Comparison of ENCODE assay signal across 12 cellular contexts in the genomic region with DNA sequence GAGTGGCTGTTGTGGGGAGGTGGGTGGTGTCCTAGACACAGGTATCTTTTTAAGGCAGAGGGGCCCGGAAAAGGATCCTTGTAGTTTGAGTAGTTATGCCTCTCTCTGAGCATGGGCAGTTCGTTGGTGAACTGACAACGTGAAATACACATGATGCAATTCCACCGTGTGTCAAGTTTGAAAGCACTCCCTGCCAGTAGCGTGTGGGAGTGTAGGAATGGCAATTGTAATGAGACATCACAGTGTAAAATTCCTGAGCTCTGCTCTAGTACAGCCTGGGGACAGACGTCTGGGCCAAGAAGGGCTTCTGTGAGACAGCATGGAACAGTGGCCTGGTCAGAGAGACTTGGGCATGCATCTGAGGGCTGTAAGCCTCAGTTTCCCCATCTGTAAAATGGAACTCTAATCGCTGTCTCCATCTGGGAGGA. TPM values are rescaled to one million over a fixed set of nuclear protein-coding genes. Genes with fewer than 3 reads are reported as not detected.
DNase-seq lines count a peak whose midpoint lies in the region; ATAC-seq and TF ChIP-seq lines count a peak whose summit lies in the region.
"Had no signal": no experiment of that assay in that cellular context is flagged by ENCODE, and none has a peak within 500 bp of the region (broad histone marks: within the 10 kb centered on the region; RNA-seq: fewer than 3 reads in every experiment).

No MANE protein-coding gene starts in this region.

- no peak overlapping the region for H3K27ac ChIP-seq in gastrocnemius medialis

- H3K36me3 Mint-ChIP-seq in activated CD4-positive, alpha-beta T cell treated with anti-CD3 and anti-CD28 coated beads, Interleukin-2, amount 10 ng/mL, durations not matched to agents 24 days and 14 days (ENCODE audit: low read depth): no peaks in the 10 kb centered on the region
- H3K36me3 Mint-ChIP-seq in activated CD4-positive, alpha-beta T cell treated with anti-CD3 and anti-CD28 coated beads, Interleukin-2, amount 10 ng/mL, durations not matched to agents 7 days and 5 days (ENCODE audit: low read depth): peaks cover 4% of the 10 kb centered on the region
- H3K36me3 Mint-ChIP-seq in T-cell: no peaks in the 10 kb centered on the region

- peaks cover 36% of the 10 kb centered on the region for H3K4me1 Mint-ChIP-seq in activated CD4-positive, alpha-beta T cell treated with anti-CD3 and anti-CD28 coated beads, Interleukin-2, amount 10 ng/mL, durations not matched to agents 24 days and 14 days
- peaks cover 52% of the 10 kb centered on the region for H3K4me1 Mint-ChIP-seq in activated CD4-positive, alpha-beta T cell treated with anti-CD3 and anti-CD28 coated beads, Interleukin-2, amount 10 ng/mL, durations not matched to agents 7 days and 5 days
- H3K4me1 Mint-ChIP-seq in T-cell: peaks cover 46 to 56% (median 49%) of the 10 kb centered on the region in 3 donors

- CTCF ChIA-PET in activated CD4-positive, alpha-beta T cell treated with anti-CD3 and anti-CD28 coated beads, Interleukin-2, amount 10 ng/mL, durations not matched to agents 7 days and 5 days (lab: Charles Lee): interaction anchor here (0.7 to 2.1 kb wide), 3 partner anchors 10 to 37 kb away, joined by 3 to 27 read pairs (median 3); a partner anchor contains a TSS
- CTCF ChIA-PET in T-cell (lab: Charles Lee): interaction anchor here in 1 of 2 donors (4.3 kb wide), 1 partner anchor 10 kb away, joined by 21 read pairs; a partner anchor contains a TSS

- H3K27me3 ChIP-seq in gastrocnemius medialis: no peaks in the 10 kb centered on the region

- no peaks in the 10 kb centered on the region for H3K27me3 Mint-ChIP-seq in activated CD4-positive, alpha-beta T cell treated with anti-CD3 and anti-CD28 coated beads, Interleukin-2, amount 10 ng/mL, durations not matched to agents 24 days and 14 days
- H3K27me3 Mint-ChIP-seq in activated CD4-positive, alpha-beta T cell treated with anti-CD3 and anti-CD28 coated beads, Interleukin-2, amount 10 ng/mL, durations not matched to agents 7 days and 5 days: no peaks in the 10 kb centered on the region
- no peaks in the 10 kb centered on the region for H3K27me3 Mint-ChIP-seq in T-cell
- H3K27me3 Mint-ChIP-seq: stimulated activated naive B cell treated with anti-CD40 and anti-IgM and Interleukin-4, amounts not matched to agents 10 μg/mL and 1 μg/mL and 100 μg/mL, for 72 hours had no signal

- TF ChIP-seq POLR2A in gastrocnemius medialis (IDR thresholded peaks at IDR 0.05): no peak

- H3K4me3 Mint-ChIP-seq in activated CD4-positive, alpha-beta T cell treated with anti-CD3 and anti-CD28 coated beads, Interleukin-2, amount 10 ng/mL, durations not matched to agents 24 days and 14 days: no peak overlapping the region
- no peak overlapping the region for H3K4me3 Mint-ChIP-seq in activated CD4-positive, alpha-beta T cell treated with anti-CD3 and anti-CD28 coated beads, Interleukin-2, amount 10 ng/mL, durations not matched to agents 7 days and 5 days
- no peak overlapping the region for H3K4me3 Mint-ChIP-seq in T-cell
- H3K4me3 Mint-ChIP-seq: stimulated activated naive B cell treated with anti-CD40 and anti-IgM and Interleukin-4, amounts not matched to agents 10 μg/mL and 1 μg/mL and 100 μg/mL, for 72 hours had no signal

- H3K9me3 ChIP-seq in gastrocnemius medialis: no peaks in the 10 kb centered on the region

- H3K4me1 ChIP-seq in gastrocnemius medialis: peaks cover 11 to 19% of the 10 kb centered on the region in 2 donors

- DNase-seq in activated CD4-positive, alpha-beta T cell treated with anti-CD3 and anti-CD28 coated beads, Interleukin-2, amount 10 ng/mL, durations not matched to agents 24 days and 14 days: peak; percentile 52
- DNase-seq in activated CD4-positive, alpha-beta T cell treated with anti-CD3 and anti-CD28 coated beads, Interleukin-2, amount 10 ng/mL, durations not matched to agents 7 days and 5 days: no peak
- DNase-seq in T-cell (no peak), fibroblast of villous mesenchyme (ENCODE audit: low read depth) (peak; percentile 82), stromal cell of bone marrow (ENCODE audit: low read depth) (peak; percentile 70), gastrocnemius medialis (no peak), NCI-H187 (lab: John Stamatoyannopoulos, UW) (no peak)
- DNase-seq: activated gamma-delta T cell; KG1; stimulated activated naive B cell treated with anti-CD40 and anti-IgM and Interleukin-4, amounts not matched to agents 10 μg/mL and 1 μg/mL and 100 μg/mL, for 72 hours had no signal

- TF ChIP-seq CTCF in fibroblast of villous mesenchyme (IDR thresholded peaks at IDR 0.05; ENCODE audit: insufficient read depth, low read depth, low read length) (no peak), gastrocnemius medialis (IDR thresholded peaks at IDR 0.05 in 4 of 5, conservative IDR thresholded peaks at IDR 0.05 in 1 of 5) (no peak)

- H3K36me3 ChIP-seq in gastrocnemius medialis: no peaks in the 10 kb centered on the region

- intact Hi-C loops in activated CD4-positive, alpha-beta T cell treated with anti-CD3 and anti-CD28 coated beads, Interleukin-2, amount 10 ng/mL, durations not matched to agents 24 days and 14 days (cut with micrococcal nuclease): no loop called here
- intact Hi-C loops in gastrocnemius medialis (cut with DNase I; ENCODE audit: low total_unique reads): loop anchor here (5.0 kb wide), 1 partner anchor 50 kb away; no protein-coding TSS in a partner anchor

- ATAC-seq in T-cell (replicated peaks in 1 of 4) (no peak), gastrocnemius medialis (no peak), GM19397 (IDR thresholded peaks at IDR 0.05; ENCODE audit: unreplicated experiment) (no peak)
- ATAC-seq: stimulated activated naive B cell treated with anti-CD40 and anti-IgM and Interleukin-4, amounts not matched to agents 10 μg/mL and 1 μg/mL and 100 μg/mL, for 72 hours had no signal

- H3K9me3 Mint-ChIP-seq in activated CD4-positive, alpha-beta T cell treated with anti-CD3 and anti-CD28 coated beads, Interleukin-2, amount 10 ng/mL, durations not matched to agents 24 days and 14 days: no peaks in the 10 kb centered on the region
- H3K9me3 Mint-ChIP-seq in activated CD4-positive, alpha-beta T cell treated with anti-CD3 and anti-CD28 coated beads, Interleukin-2, amount 10 ng/mL, durations not matched to agents 7 days and 5 days: no peaks in the 10 kb centered on the region
- H3K9me3 Mint-ChIP-seq in T-cell: no peaks in the 10 kb centered on the region
- H3K9me3 Mint-ChIP-seq: stimulated activated naive B cell treated with anti-CD40 and anti-IgM and Interleukin-4, amounts not matched to agents 10 μg/mL and 1 μg/mL and 100 μg/mL, for 72 hours had no signal

- no peak overlapping the region for H3K27ac Mint-ChIP-seq in activated CD4-positive, alpha-beta T cell treated with anti-CD3 and anti-CD28 coated beads, Interleukin-2, amount 10 ng/mL, durations not matched to agents 24 days and 14 days
- no peak overlapping the region for H3K27ac Mint-ChIP-seq in activated CD4-positive, alpha-beta T cell treated with anti-CD3 and anti-CD28 coated beads, Interleukin-2, amount 10 ng/mL, durations not matched to agents 7 days and 5 days
- peak overlapping the region; percentile 28 to 76 for H3K27ac Mint-ChIP-seq in T-cell
- H3K27ac Mint-ChIP-seq: stimulated activated naive B cell treated with anti-CD40 and anti-IgM and Interleukin-4, amounts not matched to agents 10 μg/mL and 1 μg/mL and 100 μg/mL, for 72 hours had no signal

- in situ Hi-C loops in gastrocnemius medialis (cut with MboI; ENCODE audit: low sequenced_read_pairs in 4 of 4): no loop called here

- H3K4me3 ChIP-seq in fibroblast of villous mesenchyme (ENCODE audit: low read depth, low read length): no peak overlapping the region
- no peak overlapping the region for H3K4me3 ChIP-seq in gastrocnemius medialis
- H3K4me3 ChIP-seq: skin epidermis had no signal

- POLR2A ChIA-PET in activated CD4-positive, alpha-beta T cell treated with anti-CD3 and anti-CD28 coated beads, Interleukin-2, amount 10 ng/mL, durations not matched to agents 7 days and 5 days (lab: Charles Lee): no interaction called here
- POLR2A ChIA-PET in T-cell (lab: Charles Lee): interaction anchor here in 1 of 2 donors (0.6 kb wide), 1 partner anchor 387 kb away, joined by 5 read pairs; no protein-coding TSS in a partner anchor

RNA-seq across cellular contexts. Expression of a gene that starts 10.4 kb away (rescaled TPM):
- 85.8 and 90.2 TPM in 2 replicates for total RNA-seq in activated CD4-positive, alpha-beta T cell treated with anti-CD3 and anti-CD28 coated beads, Interleukin-2, amount 10 ng/mL, durations not matched to agents 24 days and 14 days
- total RNA-seq in activated CD4-positive, alpha-beta T cell treated with anti-CD3 and anti-CD28 coated beads, Interleukin-2, amount 10 ng/mL, durations not matched to agents 7 days and 5 days: 100 to 1,000 TPM; 119 to 131 TPM
- 1 to 10 TPM; 2.6 to 4.4 (median 3.3) TPM for total RNA-seq in T-cell
- total RNA-seq in fibroblast of villous mesenchyme: 8.1 and 8.2 TPM in 2 replicates
- 1 to 10 TPM in 3 of 4 donors, not detected in 1; 1.2 to 4.1 (median 1.5) TPM for total RNA-seq in gastrocnemius medialis

RNA-seq across cellular contexts. Expression of a gene that starts 29.2 kb away (rescaled TPM):
- total RNA-seq in activated CD4-positive, alpha-beta T cell treated with anti-CD3 and anti-CD28 coated beads, Interleukin-2, amount 10 ng/mL, durations not matched to agents 24 days and 14 days: 62.6 and 64.7 TPM in 2 replicates
- 10 to 100 TPM; 50.6 to 56.8 TPM for total RNA-seq in activated CD4-positive, alpha-beta T cell treated with anti-CD3 and anti-CD28 coated beads, Interleukin-2, amount 10 ng/mL, durations not matched to agents 7 days and 5 days
- total RNA-seq in T-cell: 10 to 100 TPM; 43.0 to 53.5 (median 48.9) TPM
- total RNA-seq in fibroblast of villous mesenchyme: 50.1 and 50.3 TPM in 2 replicates
- total RNA-seq in gastrocnemius medialis: 100 to 1,000 TPM in 3 of 4 donors, 10 to 100 TPM in 1; 74.7 to 180 (median 147) TPM

RNA-seq across cellular contexts. Expression of a gene that starts 56.3 kb away (rescaled TPM):
- total RNA-seq in activated CD4-positive, alpha-beta T cell treated with anti-CD3 and anti-CD28 coated beads, Interleukin-2, amount 10 ng/mL, durations not matched to agents 24 days and 14 days: 147 and 152 TPM in 2 replicates
- total RNA-seq in activated CD4-positive, alpha-beta T cell treated with anti-CD3 and anti-CD28 coated beads, Interleukin-2, amount 10 ng/mL, durations not matched to agents 7 days and 5 days: 10 to 100 TPM; 80.7 to 84.5 TPM
- total RNA-seq in T-cell (10 to 100 TPM; 38.9 to 75.0 (median 59.2) TPM), fibroblast of villous mesenchyme (23.3 and 24.2 TPM in 2 replicates), gastrocnemius medialis (10 to 100 TPM; 15.1 to 71.8 (median 40.2) TPM)

RNA-seq across cellular contexts. Expression of a gene that starts 59.2 kb away (rescaled TPM):
- 14.3 and 17.2 TPM in 2 replicates for total RNA-seq in activated CD4-positive, alpha-beta T cell treated with anti-CD3 and anti-CD28 coated beads, Interleukin-2, amount 10 ng/mL, durations not matched to agents 24 days and 14 days
- total RNA-seq in activated CD4-positive, alpha-beta T cell treated with anti-CD3 and anti-CD28 coated beads, Interleukin-2, amount 10 ng/mL, durations not matched to agents 7 days and 5 days: 10 to 100 TPM; 12.5 to 14.0 TPM
- total RNA-seq in T-cell (10 to 100 TPM; 19.9 to 31.2 (median 28.0) TPM), fibroblast of villous mesenchyme (1.7 and 1.9 TPM in 2 replicates), gastrocnemius medialis (1 to 10 TPM in 2 of 4 donors, under 1 TPM in 2; 0.76 to 3.5 (median 1.2) TPM)

Comparison
In these comparisons a context has a peak if more than half of its experiments do, and no peak if none do; other contexts are left out.
1. DNase-seq: peak in activated CD4-positive, alpha-beta T cell treated with anti-CD3 and anti-CD28 coated beads, Interleukin-2, amount 10 ng/mL, durations not matched to agents 24 days and 14 days (single experiment), fibroblast of villous mesenchyme (single experiment) and stromal cell of bone marrow (single experiment); none in activated CD4-positive, alpha-beta T cell treated with anti-CD3 and anti-CD28 coated beads, Interleukin-2, amount 10 ng/mL, durations not matched to agents 7 days and 5 days (single experiment), T-cell (0 of 34), gastrocnemius medialis (0 of 2) and NCI-H187 (0 of 2).
2. H3K27ac Mint-ChIP-seq: peak in T-cell (2 of 2); none in activated CD4-positive, alpha-beta T cell treated with anti-CD3 and anti-CD28 coated beads, Interleukin-2, amount 10 ng/mL, durations not matched to agents 24 days and 14 days (single experiment) and activated CD4-positive, alpha-beta T cell treated with anti-CD3 and anti-CD28 coated beads, Interleukin-2, amount 10 ng/mL, durations not matched to agents 7 days and 5 days (single experiment).